14 cellular contexts compared by ENCODE assay signal in the genomic region with DNA sequence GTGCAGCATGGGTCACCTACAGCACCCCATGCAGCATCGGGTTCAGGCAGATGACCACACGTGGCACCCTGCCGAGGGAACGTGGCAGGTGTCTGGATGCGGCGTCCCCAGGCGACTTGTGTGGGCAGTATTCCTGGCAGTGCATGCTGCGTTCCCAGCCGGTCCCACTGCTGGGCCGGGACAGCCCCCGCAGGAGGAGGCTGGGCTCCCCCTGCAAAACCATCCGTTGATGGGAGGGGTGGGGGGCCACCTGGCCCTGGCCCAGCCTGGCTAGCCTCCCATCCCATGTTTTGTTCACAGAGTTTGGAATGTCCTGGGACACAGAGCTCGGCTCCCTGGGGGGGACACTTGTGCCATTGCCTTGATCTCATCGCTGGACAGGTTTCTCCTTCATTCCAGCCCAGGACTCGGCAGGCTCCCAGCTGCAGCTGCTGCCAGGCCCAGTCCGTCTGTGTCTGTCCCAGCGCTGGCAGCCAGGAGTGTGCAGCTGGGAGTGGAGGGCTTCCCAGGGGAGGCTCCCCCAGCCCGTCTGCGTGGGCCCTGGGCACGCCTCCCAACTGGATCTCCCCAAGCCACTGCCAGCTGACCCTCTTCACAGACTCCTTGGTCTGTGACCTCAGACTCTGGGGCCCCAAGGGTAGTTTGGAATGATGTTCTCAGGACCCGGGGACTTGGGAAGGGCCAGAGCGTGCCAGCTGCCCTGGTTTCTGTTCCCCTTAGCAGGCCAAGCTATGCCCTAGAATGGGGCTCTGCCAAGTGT. TPM values are rescaled to one million over a fixed set of nuclear protein-coding genes. Genes with fewer than 3 reads are reported as not detected.
DNase-seq lines count a peak whose midpoint lies in the region; ATAC-seq and TF ChIP-seq lines count a peak whose summit lies in the region.
"Had no signal": no experiment of that assay in that cellular context is flagged by ENCODE, and none has a peak within 500 bp of the region (broad histone marks: within the 10 kb centered on the region; RNA-seq: fewer than 3 reads in every experiment).

No MANE protein-coding gene starts in this region.

- H3K36me3 ChIP-seq in lower lobe of right lung = no peaks in the 10 kb centered on the region

- TF ChIP-seq CTCF in astrocyte of the spinal cord (IDR thresholded peaks at IDR 0.05; ENCODE audit: low read depth, low read length) = no peak
- TF ChIP-seq CTCF in lower lobe of right lung (IDR thresholded peaks at IDR 0.05) = no peak

- intact Hi-C loops in lower lobe of right lung (cut with DNase I) = no loop called here

- no peaks in the 10 kb centered on the region for H3K27me3 ChIP-seq in lower lobe of right lung (ENCODE audit: low read depth)

- DNase-seq in LHCN-M2 (ENCODE audit: low read depth) (peak; percentile 77), astrocyte of the spinal cord (ENCODE audit: low read depth, low spot score) (peak; percentile 35), lower lobe of right lung (peak; percentile 59), substantia nigra (lab: John Stamatoyannopoulos, UW) (peak in 31 of 49 donors; percentile 3 to 75 (median 33)), DMS53 treated with DMSO at 0.1 percent for 48 hours (lab: John Stamatoyannopoulos, UW; ENCODE audit: unreplicated experiment) (no peak)
- DNase-seq: activated CD8-positive, alpha-beta T cell treated with anti-CD3 and anti-CD28 coated beads for 36 hours; effector CD4-positive, alpha-beta T cell; MM.1S; occipital lobe had no signal

- H3K4me3 ChIP-seq in astrocyte of the spinal cord (ENCODE audit: low read depth, low read length) (no peak overlapping the region), lower lobe of right lung (no peak overlapping the region)

- in situ Hi-C loops in astrocyte of the spinal cord (cut with HindIII; ENCODE audit: low sequenced_read_pairs) = no loop called here

- H3K9me3 ChIP-seq in lower lobe of right lung = peaks cover 5% of the 10 kb centered on the region

- H3K27ac ChIP-seq in lower lobe of right lung = peak overlapping the region; percentile 62
- H3K27ac ChIP-seq in substantia nigra (ENCODE audit: low read depth, low read length, poor library complexity, severe bottlenecking) = no peak overlapping the region

- H3K4me1 ChIP-seq in lower lobe of right lung = peaks cover 21% of the 10 kb centered on the region

- peak; percentile 49 to 70 for ATAC-seq in lower lobe of right lung
- no peak for ATAC-seq in HG02938 (IDR thresholded peaks at IDR 0.05; ENCODE audit: unreplicated experiment)
- no peak for ATAC-seq in GM21367 (IDR thresholded peaks at IDR 0.05; ENCODE audit: unreplicated experiment)
- no peak for ATAC-seq in HG02798 (IDR thresholded peaks at IDR 0.05; ENCODE audit: poor library complexity, unreplicated experiment)
- ATAC-seq: activated CD8-positive, alpha-beta T cell treated with anti-CD3 and anti-CD28 coated beads for 36 hours; activated naive CD4-positive, alpha-beta T cell treated with anti-CD3 and anti-CD28 coated beads, Interleukin-2, amount 50 U/mL, for 72 hours had no signal

RNA-seq across cellular contexts. Expression of a gene that starts 32.6 kb away (rescaled TPM):
- total RNA-seq in LHCN-M2 (2014; rRNA removed) (not detected in 2 replicates), lower lobe of right lung (not detected)
- 0.07 TPM for polyA plus RNA-seq in LHCN-M2 (2012)
- total RNA-seq: activated CD8-positive, alpha-beta T cell treated with anti-CD3 and anti-CD28 coated beads for 36 hours; activated naive CD4-positive, alpha-beta T cell treated with anti-CD3 and anti-CD28 coated beads, Interleukin-2, amount 50 U/mL, for 72 hours; occipital lobe; T-helper 1 cell treated with Interleukin-12 subunit alpha and Interleukin-12 subunit beta and Interleukin-4 antibody, amounts not matched to agents 30 ng/mL and 1 ng/mL, for 36 hours had no signal

RNA-seq across cellular contexts. Expression of a gene that starts 51.2 kb away (rescaled TPM):
- total RNA-seq in LHCN-M2 (2014; rRNA removed) = 3.2 and 5.7 TPM in 2 replicates
- 7.8 TPM for polyA plus RNA-seq in LHCN-M2 (2012)
- 4.0 TPM for total RNA-seq in lower lobe of right lung
- total RNA-seq: activated CD8-positive, alpha-beta T cell treated with anti-CD3 and anti-CD28 coated beads for 36 hours had no signal

Comparison
In these comparisons a context has a peak if more than half of its experiments do, and no peak if none do; other contexts are left out.
1. ATAC-seq: peak in lower lobe of right lung (2 of 2); none in HG02938 (single experiment), GM21367 (single experiment) and HG02798 (single experiment).